ENCODE assay signal across 1 cellular context in the genomic region with DNA sequence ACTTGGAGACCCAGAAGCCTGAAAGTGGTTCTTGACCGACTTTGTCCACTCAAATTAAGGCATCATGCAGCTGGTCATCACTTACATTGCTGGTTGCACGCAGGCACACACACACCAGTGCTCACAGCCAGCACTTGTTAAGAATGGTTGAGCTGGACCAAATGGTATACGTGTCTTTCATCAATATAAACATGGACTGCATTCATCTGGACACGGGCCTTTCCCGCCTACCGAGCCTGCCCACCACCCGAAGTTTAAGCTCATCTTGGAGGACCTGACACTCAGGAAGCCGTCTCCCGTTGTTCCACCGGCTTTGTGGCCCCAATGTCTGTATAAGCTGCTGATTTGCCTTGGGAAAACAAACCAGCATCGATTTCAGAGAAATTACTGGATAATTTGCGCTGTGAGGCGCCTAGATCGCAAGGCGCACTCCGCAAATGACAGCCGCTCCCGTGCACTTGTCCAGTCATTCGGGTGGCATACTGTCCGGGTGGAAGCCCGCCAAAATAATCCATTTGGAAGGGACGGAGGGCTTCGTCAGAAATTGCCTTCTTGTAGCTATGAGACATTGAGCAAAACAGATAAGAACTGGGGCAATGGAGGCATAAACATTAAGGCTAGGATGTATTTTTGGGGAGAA.
TF ChIP-seq lines count a peak whose summit lies in the region.

No MANE protein-coding gene starts in this region.

TF ChIP-seq in K562, 482 proteins besides CTCF, POLR2A, EP300 and RAD21 (continued from another document):
- no peak for TF ChIP-seq ZBTB40 (IDR thresholded peaks at IDR 0.05)
- TF ChIP-seq ZBTB40 (CRISPR knock-in tag; IDR thresholded peaks at IDR 0.05): 0 out of 2 replicates have a peak, but pooled peaks have one; percentile 46
- TF ChIP-seq ZNF518B (CRISPR knock-in tag; IDR thresholded peaks at IDR 0.05): no peak
- TF ChIP-seq, protein P1, sequence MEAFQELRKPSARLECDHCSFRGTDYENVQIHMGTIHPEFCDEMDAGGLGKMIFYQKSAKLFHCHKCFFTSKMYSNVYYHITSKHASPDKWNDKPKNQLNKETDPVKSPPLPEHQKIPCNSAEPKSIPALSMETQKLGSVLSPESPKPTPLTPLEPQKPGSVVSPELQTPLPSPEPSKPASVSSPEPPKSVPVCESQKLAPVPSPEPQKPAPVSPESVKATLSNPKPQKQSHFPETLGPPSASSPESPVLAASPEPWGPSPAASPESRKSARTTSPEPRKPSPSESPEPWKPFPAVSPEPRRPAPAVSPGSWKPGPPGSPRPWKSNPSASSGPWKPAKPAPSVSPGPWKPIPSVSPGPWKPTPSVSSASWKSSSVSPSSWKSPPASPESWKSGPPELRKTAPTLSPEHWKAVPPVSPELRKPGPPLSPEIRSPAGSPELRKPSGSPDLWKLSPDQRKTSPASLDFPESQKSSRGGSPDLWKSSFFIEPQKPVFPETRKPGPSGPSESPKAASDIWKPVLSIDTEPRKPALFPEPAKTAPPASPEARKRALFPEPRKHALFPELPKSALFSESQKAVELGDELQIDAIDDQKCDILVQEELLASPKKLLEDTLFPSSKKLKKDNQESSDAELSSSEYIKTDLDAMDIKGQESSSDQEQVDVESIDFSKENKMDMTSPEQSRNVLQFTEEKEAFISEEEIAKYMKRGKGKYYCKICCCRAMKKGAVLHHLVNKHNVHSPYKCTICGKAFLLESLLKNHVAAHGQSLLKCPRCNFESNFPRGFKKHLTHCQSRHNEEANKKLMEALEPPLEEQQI (IDR thresholded peaks at IDR 0.05): no peak; the same call in 1 of the 2 replicates
- TF ChIP-seq ZNF232 (CRISPR knock-in tag; IDR thresholded peaks at IDR 0.05): no peak
- TF ChIP-seq, protein P2, sequence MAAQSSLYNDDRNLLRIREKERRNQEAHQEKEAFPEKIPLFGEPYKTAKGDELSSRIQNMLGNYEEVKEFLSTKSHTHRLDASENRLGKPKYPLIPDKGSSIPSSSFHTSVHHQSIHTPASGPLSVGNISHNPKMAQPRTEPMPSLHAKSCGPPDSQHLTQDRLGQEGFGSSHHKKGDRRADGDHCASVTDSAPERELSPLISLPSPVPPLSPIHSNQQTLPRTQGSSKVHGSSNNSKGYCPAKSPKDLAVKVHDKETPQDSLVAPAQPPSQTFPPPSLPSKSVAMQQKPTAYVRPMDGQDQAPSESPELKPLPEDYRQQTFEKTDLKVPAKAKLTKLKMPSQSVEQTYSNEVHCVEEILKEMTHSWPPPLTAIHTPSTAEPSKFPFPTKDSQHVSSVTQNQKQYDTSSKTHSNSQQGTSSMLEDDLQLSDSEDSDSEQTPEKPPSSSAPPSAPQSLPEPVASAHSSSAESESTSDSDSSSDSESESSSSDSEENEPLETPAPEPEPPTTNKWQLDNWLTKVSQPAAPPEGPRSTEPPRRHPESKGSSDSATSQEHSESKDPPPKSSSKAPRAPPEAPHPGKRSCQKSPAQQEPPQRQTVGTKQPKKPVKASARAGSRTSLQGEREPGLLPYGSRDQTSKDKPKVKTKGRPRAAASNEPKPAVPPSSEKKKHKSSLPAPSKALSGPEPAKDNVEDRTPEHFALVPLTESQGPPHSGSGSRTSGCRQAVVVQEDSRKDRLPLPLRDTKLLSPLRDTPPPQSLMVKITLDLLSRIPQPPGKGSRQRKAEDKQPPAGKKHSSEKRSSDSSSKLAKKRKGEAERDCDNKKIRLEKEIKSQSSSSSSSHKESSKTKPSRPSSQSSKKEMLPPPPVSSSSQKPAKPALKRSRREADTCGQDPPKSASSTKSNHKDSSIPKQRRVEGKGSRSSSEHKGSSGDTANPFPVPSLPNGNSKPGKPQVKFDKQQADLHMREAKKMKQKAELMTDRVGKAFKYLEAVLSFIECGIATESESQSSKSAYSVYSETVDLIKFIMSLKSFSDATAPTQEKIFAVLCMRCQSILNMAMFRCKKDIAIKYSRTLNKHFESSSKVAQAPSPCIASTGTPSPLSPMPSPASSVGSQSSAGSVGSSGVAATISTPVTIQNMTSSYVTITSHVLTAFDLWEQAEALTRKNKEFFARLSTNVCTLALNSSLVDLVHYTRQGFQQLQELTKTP (IDR thresholded peaks at IDR 0.05; ENCODE audit: low read depth in 1 of 2, partially characterized antibody in 2 of 2): peak in 1 of 2 experiments; percentile 79
- 0 out of 4 replicates have a peak, but pooled peaks of 1 of the 2 experiments have one; percentile 36 for TF ChIP-seq BCLAF1 (IDR thresholded peaks at IDR 0.05; ENCODE audit: borderline replicate concordance in 1 of 2, control insufficient read depth in 1 of 2, low read depth in 2 of 2, low read length in 1 of 2)
- TF ChIP-seq SAP30 (IDR thresholded peaks at IDR 0.05; ENCODE audit: borderline replicate concordance, insufficient read depth, low read depth, low read length, poor library complexity, severe bottlenecking): peak; percentile 44
- TF ChIP-seq CC2D1A (IDR thresholded peaks at IDR 0.05): no peak
- TF ChIP-seq PKNOX1 (IDR thresholded peaks at IDR 0.05): 0 out of 2 replicates have a peak, but pooled peaks have one; percentile 4
- TF ChIP-seq ZNF444 (CRISPR knock-in tag; IDR thresholded peaks at IDR 0.05): no peak
- TF ChIP-seq ZNF121 (CRISPR knock-in tag; conservative IDR thresholded peaks at IDR 0.05): 0 out of 2 replicates have a peak, but pooled peaks have one; percentile 12
- TF ChIP-seq FOXK2 (conservative IDR thresholded peaks at IDR 0.05 in 1 of 2, IDR thresholded peaks at IDR 0.05 in 1 of 2; ENCODE audit: low read depth in 2 of 2): 0 out of 4 replicates have a peak, but pooled peaks of 1 of the 2 experiments have one; percentile 21
- TF ChIP-seq, protein P3, sequence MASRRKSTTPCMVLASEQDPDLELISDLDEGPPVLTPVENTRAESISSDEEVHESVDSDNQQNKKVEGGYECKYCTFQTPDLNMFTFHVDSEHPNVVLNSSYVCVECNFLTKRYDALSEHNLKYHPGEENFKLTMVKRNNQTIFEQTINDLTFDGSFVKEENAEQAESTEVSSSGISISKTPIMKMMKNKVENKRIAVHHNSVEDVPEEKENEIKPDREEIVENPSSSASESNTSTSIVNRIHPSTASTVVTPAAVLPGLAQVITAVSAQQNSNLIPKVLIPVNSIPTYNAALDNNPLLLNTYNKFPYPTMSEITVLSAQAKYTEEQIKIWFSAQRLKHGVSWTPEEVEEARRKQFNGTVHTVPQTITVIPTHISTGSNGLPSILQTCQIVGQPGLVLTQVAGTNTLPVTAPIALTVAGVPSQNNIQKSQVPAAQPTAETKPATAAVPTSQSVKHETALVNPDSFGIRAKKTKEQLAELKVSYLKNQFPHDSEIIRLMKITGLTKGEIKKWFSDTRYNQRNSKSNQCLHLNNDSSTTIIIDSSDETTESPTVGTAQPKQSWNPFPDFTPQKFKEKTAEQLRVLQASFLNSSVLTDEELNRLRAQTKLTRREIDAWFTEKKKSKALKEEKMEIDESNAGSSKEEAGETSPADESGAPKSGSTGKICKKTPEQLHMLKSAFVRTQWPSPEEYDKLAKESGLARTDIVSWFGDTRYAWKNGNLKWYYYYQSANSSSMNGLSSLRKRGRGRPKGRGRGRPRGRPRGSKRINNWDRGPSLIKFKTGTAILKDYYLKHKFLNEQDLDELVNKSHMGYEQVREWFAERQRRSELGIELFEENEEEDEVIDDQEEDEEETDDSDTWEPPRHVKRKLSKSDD (conservative IDR thresholded peaks at IDR 0.05; ENCODE audit: low read length): no peak
- 0 out of 2 replicates have a peak, but pooled peaks have one; percentile 23 for TF ChIP-seq FOXM1 (IDR thresholded peaks at IDR 0.05; ENCODE audit: low read depth)
- TF ChIP-seq FOXM1 (CRISPR knock-in tag; IDR thresholded peaks at IDR 0.05; ENCODE audit: low read depth): no peak
